26 cellular contexts compared by ENCODE assay signal in the genomic region with DNA sequence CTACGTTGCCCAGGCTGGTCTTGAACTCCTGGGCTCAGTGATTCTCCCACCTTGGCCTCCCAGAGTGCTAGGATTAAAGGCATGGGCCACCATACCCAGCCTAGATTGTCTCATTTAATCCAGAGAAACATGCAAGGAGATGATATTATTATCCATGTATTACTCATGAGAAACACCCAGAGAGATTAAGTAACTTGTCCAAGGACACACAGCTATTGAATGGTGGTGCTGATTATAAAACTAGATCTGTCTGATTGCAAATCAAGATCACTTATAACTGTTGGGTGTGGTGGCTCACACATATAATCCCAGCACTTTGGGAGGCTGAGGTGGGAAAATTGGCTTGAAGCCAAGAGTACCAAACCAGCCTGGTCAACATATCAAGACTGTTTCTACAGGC.
"Had no signal": no experiment of that assay in that cellular context is flagged by ENCODE, and none has a peak within 500 bp of the region (broad histone marks: within the 10 kb centered on the region; RNA-seq: fewer than 3 reads in every experiment).

No MANE protein-coding gene starts in this region.

- DNase-seq: activated effector memory CD4-positive, alpha-beta T cell treated with anti-CD3 and anti-CD28 coated beads, Interleukin-2, amount 50 U/mL, for 16 hours; activated T-cell treated with anti-CD3 and anti-CD28 coated beads for 4 hours; anterior cingulate cortex; endodermal cell; foreskin fibroblast; head of caudate nucleus; hippocampal formation; left cardiac atrium; left ventricle myocardium superior; nucleus accumbens; psoas muscle; stimulated activated CD4-positive, alpha-beta T cell treated with anti-CD3 and anti-CD28 coated beads, Interleukin-15, amount 100 ng/mL, for 24 hours; stimulated activated CD4-positive, alpha-beta T cell treated with anti-CD3 and anti-CD28 coated beads, Interleukin-2, amount 100 ng/mL, for 24 hours; stimulated activated naive B cell treated with anti-CD40 and anti-IgM and Interleukin-4, amounts not matched to agents 10 μg/mL and 1 μg/mL and 100 μg/mL, for 72 hours; stomach; T-cell; thyroid gland; upper lobe of right lung; WERI-Rb-1 had no signal

- H3K9me3 ChIP-seq: psoas muscle, stomach, thyroid gland, upper lobe of right lung had no signal

- H3K9ac ChIP-seq: parathyroid adenoma had no signal

- H3K36me3 Mint-ChIP-seq: activated naive CD4-positive, alpha-beta T cell treated with anti-CD3 and anti-CD28 coated beads, Interleukin-2, amount 10 ng/mL, durations not matched to agents 7 days and 5 days; stimulated activated naive B cell treated with anti-CD40 and anti-IgM and Interleukin-4, amounts not matched to agents 10 μg/mL and 1 μg/mL and 100 μg/mL, for 72 hours; T-cell had no signal

- H3K27ac Mint-ChIP-seq: endodermal cell; stimulated activated naive B cell treated with anti-CD40 and anti-IgM and Interleukin-4, amounts not matched to agents 10 μg/mL and 1 μg/mL and 100 μg/mL, for 72 hours had no signal

- H3K27me3 Mint-ChIP-seq: activated naive CD4-positive, alpha-beta T cell treated with anti-CD3 and anti-CD28 coated beads, Interleukin-2, amount 10 ng/mL, durations not matched to agents 7 days and 5 days; central memory CD8-positive, alpha-beta T cell; dendritic cell treated with granulocyte-macrophage colony-stimulating factor and Interleukin-4, amounts not matched to agents 40 ng/mL and 50 ng/mL, for 4 days; stimulated activated naive B cell treated with anti-CD40 and anti-IgM and Interleukin-4, amounts not matched to agents 10 μg/mL and 1 μg/mL and 100 μg/mL, for 72 hours; T-cell had no signal

- H3K36me3 ChIP-seq: stomach, thyroid gland, upper lobe of right lung, WERI-Rb-1 had no signal

- H3K4me3 Mint-ChIP-seq: activated naive CD4-positive, alpha-beta T cell treated with anti-CD3 and anti-CD28 coated beads, Interleukin-2, amount 10 ng/mL, durations not matched to agents 7 days and 5 days; central memory CD8-positive, alpha-beta T cell; dendritic cell treated with granulocyte-macrophage colony-stimulating factor and Interleukin-4, amounts not matched to agents 40 ng/mL and 50 ng/mL, for 4 days; endodermal cell; stimulated activated naive B cell treated with anti-CD40 and anti-IgM and Interleukin-4, amounts not matched to agents 10 μg/mL and 1 μg/mL and 100 μg/mL, for 72 hours; T-cell had no signal

- H3K4me3 ChIP-seq: psoas muscle, stomach, thyroid gland, upper lobe of right lung had no signal

- H3K4me1 ChIP-seq: parathyroid adenoma, psoas muscle, upper lobe of right lung had no signal

- H3K9me3 Mint-ChIP-seq: activated naive CD4-positive, alpha-beta T cell treated with anti-CD3 and anti-CD28 coated beads, Interleukin-2, amount 10 ng/mL, durations not matched to agents 7 days and 5 days; activated T-helper 1 cell treated with anti-CD3 and anti-CD28 coated beads, Interleukin-12 subunit alpha, Interleukin-12 subunit beta, Interleukin-2, Interleukin-4 antibody, amounts not matched to agents 30 ng/mL and 10 ng/mL and 1 ng/mL, durations not matched to agents 14 hours and 24 hours and 36 hours; central memory CD8-positive, alpha-beta T cell; dendritic cell treated with granulocyte-macrophage colony-stimulating factor and Interleukin-4, amounts not matched to agents 40 ng/mL and 50 ng/mL, for 4 days; endodermal cell; stimulated activated naive B cell treated with anti-CD40 and anti-IgM and Interleukin-4, amounts not matched to agents 10 μg/mL and 1 μg/mL and 100 μg/mL, for 72 hours; T-cell had no signal

- H3K27ac ChIP-seq: parathyroid adenoma, psoas muscle, stomach, thyroid gland, upper lobe of right lung, WERI-Rb-1 had no signal

- H2AFZ ChIP-seq: parathyroid adenoma had no signal

- H3K27me3 ChIP-seq: stomach, thyroid gland, upper lobe of right lung had no signal

- FAIRE-seq: bronchial epithelial cell, keratinocyte had no signal

- ATAC-seq: left cardiac atrium; left ventricle myocardium superior; psoas muscle; stimulated activated naive B cell treated with anti-CD40 and anti-IgM and Interleukin-4, amounts not matched to agents 10 μg/mL and 1 μg/mL and 100 μg/mL, for 72 hours; upper lobe of right lung had no signal

- H3K79me2 ChIP-seq: parathyroid adenoma had no signal
